Comparison of ENCODE assay signal across 23 cellular contexts in the genomic region with DNA sequence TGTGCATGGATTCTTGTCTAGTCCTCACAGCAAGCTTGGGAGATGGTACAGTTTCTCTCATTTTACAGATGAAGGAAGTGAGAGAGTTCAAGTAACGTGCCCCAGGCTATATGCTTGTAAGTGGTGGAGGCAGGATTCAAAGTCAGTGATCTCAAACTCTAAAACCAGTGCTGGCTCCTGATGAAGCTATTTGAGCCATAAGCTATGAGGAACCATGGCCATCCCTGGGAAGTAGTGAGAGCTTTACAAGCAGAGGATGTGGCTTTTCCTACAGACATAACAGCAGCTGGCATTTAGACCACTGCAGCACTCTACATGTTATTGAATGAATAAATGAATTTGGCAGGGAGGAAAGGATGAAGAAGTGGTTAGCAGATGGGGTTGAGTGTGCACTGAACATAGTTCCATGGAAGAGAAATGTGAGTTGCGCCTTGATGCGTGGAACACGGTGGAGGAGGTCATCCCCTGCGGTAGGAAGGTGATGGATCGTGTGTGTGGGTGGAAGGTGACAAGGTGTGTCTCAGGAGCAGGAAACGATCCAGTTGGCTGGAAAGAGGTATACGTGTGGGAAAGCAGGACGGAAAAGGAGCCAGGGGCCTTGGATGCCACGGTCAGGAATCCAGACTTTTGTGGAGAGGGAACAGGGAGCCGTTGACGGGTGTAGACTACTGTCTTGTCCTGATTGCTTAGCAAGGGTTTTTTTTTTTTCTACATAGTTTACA.
"Had no signal": no experiment of that assay in that cellular context is flagged by ENCODE, and none has a peak within 500 bp of the region (broad histone marks: within the 10 kb centered on the region; RNA-seq: fewer than 3 reads in every experiment).

No MANE protein-coding gene starts in this region.

- H3K36me3 ChIP-seq: ascending aorta, esophagus squamous epithelium, right lobe of liver, thoracic aorta, WERI-Rb-1 had no signal

- H3K27ac Mint-ChIP-seq: activated CD4-positive, alpha-beta memory T cell treated with anti-CD3 and anti-CD28 coated beads, Interleukin-2, amount 10 ng/mL, durations not matched to agents 7 days and 5 days; activated CD4-positive, alpha-beta T cell treated with anti-CD3 and anti-CD28 coated beads, Interleukin-2, amount 10 ng/mL, durations not matched to agents 7 days and 5 days; activated naive CD4-positive, alpha-beta T cell treated with anti-CD3 and anti-CD28 coated beads, Interleukin-2, amount 10 ng/mL, durations not matched to agents 7 days and 5 days; activated naive CD8-positive, alpha-beta T cell treated with anti-CD3 and anti-CD28 coated beads, Interleukin-2, amount 10 ng/mL, durations not matched to agents 7 days and 5 days; activated T-cell treated with anti-CD3 and anti-CD28 coated beads, Interleukin-2, amount 50 U/mL, for 24 hours; dendritic cell treated with granulocyte-macrophage colony-stimulating factor and Interleukin-4, amounts not matched to agents 40 ng/mL and 50 ng/mL, for 4 days; natural killer cell had no signal

- H3K36me3 Mint-ChIP-seq: activated naive CD4-positive, alpha-beta T cell treated with anti-CD3 and anti-CD28 coated beads, Interleukin-2, amount 10 ng/mL, durations not matched to agents 7 days and 5 days; activated naive CD8-positive, alpha-beta T cell treated with anti-CD3 and anti-CD28 coated beads, Interleukin-2, amount 10 ng/mL, durations not matched to agents 7 days and 5 days; natural killer cell had no signal

- H3K4me1 Mint-ChIP-seq: activated CD4-positive, alpha-beta memory T cell treated with anti-CD3 and anti-CD28 coated beads, Interleukin-2, amount 10 ng/mL, durations not matched to agents 7 days and 5 days; activated CD4-positive, alpha-beta T cell treated with anti-CD3 and anti-CD28 coated beads, Interleukin-2, amount 10 ng/mL, durations not matched to agents 7 days and 5 days; activated naive CD4-positive, alpha-beta T cell treated with anti-CD3 and anti-CD28 coated beads, Interleukin-2, amount 10 ng/mL, durations not matched to agents 7 days and 5 days; activated naive CD8-positive, alpha-beta T cell treated with anti-CD3 and anti-CD28 coated beads, Interleukin-2, amount 10 ng/mL, durations not matched to agents 7 days and 5 days; natural killer cell had no signal

- H3K27me3 ChIP-seq: ascending aorta, right lobe of liver had no signal

- H3K4me1 ChIP-seq: ascending aorta, esophagus squamous epithelium, right lobe of liver had no signal

- FAIRE-seq: frontal cortex, islet of Langerhans, urothelium cell line had no signal

- DNase-seq: activated CD4-positive, alpha-beta memory T cell treated with anti-CD3 and anti-CD28 coated beads, Interleukin-2, amount 10 ng/mL, durations not matched to agents 7 days and 5 days; activated CD4-positive, alpha-beta T cell treated with anti-CD3 and anti-CD28 coated beads for 1 hour; activated CD4-positive, alpha-beta T cell treated with anti-CD3 and anti-CD28 coated beads, Interleukin-2, amount 10 ng/mL, durations not matched to agents 7 days and 5 days; activated CD8-positive, alpha-beta memory T cell treated with anti-CD3 and anti-CD28 coated beads, Interleukin-2, amount 50 U/mL, for 48 hours; activated gamma-delta T cell; activated naive CD4-positive, alpha-beta T cell treated with anti-CD3 and anti-CD28 coated beads, Interleukin-2, amount 10 ng/mL, durations not matched to agents 7 days and 5 days; activated naive CD8-positive, alpha-beta T cell treated with anti-CD3 and anti-CD28 coated beads, Interleukin-2, amount 10 ng/mL, durations not matched to agents 7 days and 5 days; activated T-cell treated with anti-CD3 and anti-CD28 coated beads, Interleukin-2, amount 50 U/mL, for 24 hours; esophagus squamous epithelium; midbrain; natural killer cell; right lobe of liver; stimulated activated CD4-positive, alpha-beta T cell treated with anti-CD3 and anti-CD28 coated beads, Interleukin-2, amount 100 ng/mL, for 48 hours; stimulated activated naive CD8-positive, alpha-beta T cell treated with anti-CD3 and anti-CD28 coated beads, Interleukin-15, Interleukin-2, amounts not matched to agents 100 U/mL and 50 U/mL, for 24 hours; trophoblast cell; WERI-Rb-1 had no signal

- H3K9me3 ChIP-seq: ascending aorta, esophagus squamous epithelium, right lobe of liver, thoracic aorta had no signal

- H3K4me3 Mint-ChIP-seq: activated CD4-positive, alpha-beta memory T cell treated with anti-CD3 and anti-CD28 coated beads, Interleukin-2, amount 10 ng/mL, durations not matched to agents 7 days and 5 days; activated CD4-positive, alpha-beta T cell treated with anti-CD3 and anti-CD28 coated beads, Interleukin-2, amount 10 ng/mL, durations not matched to agents 7 days and 5 days; activated naive CD4-positive, alpha-beta T cell treated with anti-CD3 and anti-CD28 coated beads, Interleukin-2, amount 10 ng/mL, durations not matched to agents 7 days and 5 days; activated naive CD8-positive, alpha-beta T cell treated with anti-CD3 and anti-CD28 coated beads, Interleukin-2, amount 10 ng/mL, durations not matched to agents 7 days and 5 days; activated T-cell treated with anti-CD3 and anti-CD28 coated beads, Interleukin-2, amount 50 U/mL, for 24 hours; brain; dendritic cell treated with granulocyte-macrophage colony-stimulating factor and Interleukin-4, amounts not matched to agents 40 ng/mL and 50 ng/mL, for 4 days; natural killer cell had no signal

- H3K27ac ChIP-seq: ascending aorta, esophagus squamous epithelium, right lobe of liver, thoracic aorta, WERI-Rb-1 had no signal

- H3K4me3 ChIP-seq: ascending aorta, esophagus squamous epithelium, right lobe of liver, thoracic aorta had no signal

- ATAC-seq: natural killer cell; right lobe of liver; stimulated activated naive CD8-positive, alpha-beta T cell treated with anti-CD3 and anti-CD28 coated beads, Interleukin-15, Interleukin-2, amounts not matched to agents 100 U/mL and 50 U/mL, for 24 hours had no signal

- H3K9me3 Mint-ChIP-seq: activated CD4-positive, alpha-beta memory T cell treated with anti-CD3 and anti-CD28 coated beads, Interleukin-2, amount 10 ng/mL, durations not matched to agents 7 days and 5 days; activated CD4-positive, alpha-beta T cell treated with anti-CD3 and anti-CD28 coated beads, Interleukin-2, amount 10 ng/mL, durations not matched to agents 7 days and 5 days; activated naive CD4-positive, alpha-beta T cell treated with anti-CD3 and anti-CD28 coated beads, Interleukin-2, amount 10 ng/mL, durations not matched to agents 7 days and 5 days; activated naive CD8-positive, alpha-beta T cell treated with anti-CD3 and anti-CD28 coated beads, Interleukin-2, amount 10 ng/mL, durations not matched to agents 7 days and 5 days; activated T-cell treated with anti-CD3 and anti-CD28 coated beads, Interleukin-2, amount 50 U/mL, for 24 hours; dendritic cell treated with granulocyte-macrophage colony-stimulating factor and Interleukin-4, amounts not matched to agents 40 ng/mL and 50 ng/mL, for 4 days; natural killer cell had no signal
